ENCODE assay signal across 20 cellular contexts in genomic region chr10:14727389-14727918, GRCh38. TPM values are rescaled to one million over a fixed set of nuclear protein-coding genes. Genes with fewer than 3 reads are reported as not detected.
DNase-seq lines count a peak whose midpoint lies in the region; ATAC-seq and TF ChIP-seq lines count a peak whose summit lies in the region.
"Had no signal": no experiment of that assay in that cellular context is flagged by ENCODE, and none has a peak within 500 bp of the region (broad histone marks: within the 10 kb centered on the region; RNA-seq: fewer than 3 reads in every experiment).

No MANE protein-coding gene starts in this region.

- H3K4me1 Mint-ChIP-seq in endothelial cell (ENCODE audit: unreplicated experiment) (no peaks in the 10 kb centered on the region), type B pancreatic cell (ENCODE audit: unreplicated experiment) (peaks cover 14% of the 10 kb centered on the region)

- no peaks in the 10 kb centered on the region for H3K9me3 Mint-ChIP-seq in endothelial cell (ENCODE audit: unreplicated experiment)
- H3K9me3 Mint-ChIP-seq in type B pancreatic cell: peaks cover 8% of the 10 kb centered on the region
- H3K9me3 Mint-ChIP-seq: CD8-positive, alpha-beta memory T cell had no signal

- H3K27ac Mint-ChIP-seq in endothelial cell (ENCODE audit: unreplicated experiment): no peak overlapping the region
- no peak overlapping the region for H3K27ac Mint-ChIP-seq in type B pancreatic cell
- H3K27ac Mint-ChIP-seq: T-cell had no signal

- DNase-seq in NOMO-1 treated with DMSO at 0.1 percent for 48 hours (lab: John Stamatoyannopoulos, UW; ENCODE audit: unreplicated experiment) (peak; percentile 49), endothelial cell (ENCODE audit: low spot score) (no peak), type B pancreatic cell (ENCODE audit: extremely low spot score, unreplicated experiment) (no peak)
- DNase-seq in activated T-cell treated with anti-CD3 and anti-CD28 coated beads, Interleukin-2, amount 50 U/mL, for 48 hours: no peak
- DNase-seq: BE2C; CD8-positive, alpha-beta memory T cell; DMS79; GOT3; Karpas-422; NCI-H1417 treated with DMSO at 0.1 percent for 48 hours; NCI-H2029; NCI-H2171 treated with DMSO at 0.1 percent for 48 hours; NCI-H446 treated with DMSO at 0.1 percent for 48 hours; NCI-H748 treated with DMSO at 0.1 percent for 48 hours; T-cell had no signal

- H3K9me3 ChIP-seq in HEK293 (ENCODE audit: control insufficient read depth, insufficient read depth, low read depth, low read length): no peaks in the 10 kb centered on the region
- H3K9me3 ChIP-seq: BE2C had no signal

- no peak overlapping the region for H3K27ac ChIP-seq in HEK293 (ENCODE audit: extremely low read depth, low read depth, low read length)
- H3K27ac ChIP-seq: SK-N-MC had no signal

- TF ChIP-seq CTCF in HEK293 (tag by site-specific recombination; IDR thresholded peaks at IDR 0.05) (no peak), endothelial cell (IDR thresholded peaks at IDR 0.05; ENCODE audit: unreplicated experiment) (no peak), type B pancreatic cell (conservative IDR thresholded peaks at IDR 0.05) (peak; percentile 17)

- ATAC-seq in HG03045 (IDR thresholded peaks at IDR 0.05; ENCODE audit: unreplicated experiment) (no peak), HG03159 (IDR thresholded peaks at IDR 0.05; ENCODE audit: unreplicated experiment) (no peak)
- ATAC-seq: Right ventricle myocardium inferior, T-cell had no signal

- POLR2A ChIA-PET in HEK293 (lab: Yijun Ruan, JAX): no interaction called here

- CTCF ChIA-PET in HEK293 (lab: Yijun Ruan, JAX): no interaction called here

- H3K4me3 Mint-ChIP-seq in endothelial cell (ENCODE audit: unreplicated experiment) (peak overlapping the region; percentile 8), type B pancreatic cell (no peak overlapping the region)
- H3K4me3 Mint-ChIP-seq: CD8-positive, alpha-beta memory T cell; T-cell had no signal

- H3K36me3 Mint-ChIP-seq in endothelial cell (ENCODE audit: low read depth, unreplicated experiment) (no peaks in the 10 kb centered on the region), type B pancreatic cell (no peaks in the 10 kb centered on the region)
- H3K36me3 Mint-ChIP-seq: T-cell had no signal

- no peaks in the 10 kb centered on the region for H3K36me3 ChIP-seq in HEK293 (ENCODE audit: control insufficient read depth in 2 of 2, insufficient read depth in 1 of 2, low read length in 2 of 2)
- H3K36me3 ChIP-seq: BE2C had no signal

- no peaks in the 10 kb centered on the region for H3K4me1 ChIP-seq in HEK293 (ENCODE audit: control insufficient read depth, insufficient read depth, low read length)
- H3K4me1 ChIP-seq: BE2C had no signal

- H3K4me3 ChIP-seq in HEK293 (ENCODE audit: low read depth, low read length): no peak overlapping the region
- H3K4me3 ChIP-seq: SK-N-MC had no signal

- peaks cover 2% of the 10 kb centered on the region for H3K27me3 Mint-ChIP-seq in endothelial cell (ENCODE audit: unreplicated experiment)
- peaks cover 26% of the 10 kb centered on the region for H3K27me3 Mint-ChIP-seq in type B pancreatic cell
- H3K27me3 Mint-ChIP-seq: CD8-positive, alpha-beta memory T cell; T-cell had no signal

TF ChIP-seq in HEK293, 187 proteins besides CTCF, POLR2A, EP300 and RAD21:
- TF ChIP-seq ZNF645 (tag by site-specific recombination; IDR thresholded peaks at IDR 0.05) (no peak), ZNF37A (tag by site-specific recombination; IDR thresholded peaks at IDR 0.05) (peak; percentile 98), ZNF580 (tag by site-specific recombination; IDR thresholded peaks at IDR 0.05) (no peak)

RNA-seq across cellular contexts. Expression of gene FAM107B, which starts 47.2 kb away (rescaled TPM):
- 462 TPM for total RNA-seq in endothelial cell (ENCODE audit: unreplicated experiment)
- 46.7 and 50.9 TPM in 2 replicates for total RNA-seq in type B pancreatic cell (ENCODE audit: low replicate concordance)
